In the genomic region with DNA sequence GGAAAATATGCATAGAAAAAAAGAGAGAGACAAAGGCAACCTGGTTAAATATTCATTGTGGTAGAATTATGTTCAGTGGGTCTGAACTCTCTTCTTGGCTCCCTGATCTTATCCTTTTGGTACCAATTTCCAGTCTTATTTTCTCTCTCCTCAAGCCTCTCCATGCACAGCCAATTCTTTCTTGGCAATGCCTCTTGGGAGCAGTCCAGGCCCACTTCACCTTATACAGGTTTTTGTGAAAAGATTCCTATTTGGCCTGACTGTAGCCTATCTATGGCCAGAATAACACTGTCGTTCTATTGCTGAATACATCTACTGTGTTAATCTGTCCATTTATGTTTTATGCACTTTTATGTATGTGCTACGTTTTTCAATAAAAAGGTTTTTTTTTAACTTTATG, we compare ENCODE assay signal across 24 cellular contexts. TPM values are rescaled to one million over a fixed set of nuclear protein-coding genes. Genes with fewer than 3 reads are reported as not detected.
DNase-seq lines count a peak whose midpoint lies in the region; ATAC-seq and TF ChIP-seq lines count a peak whose summit lies in the region.
"Had no signal": no experiment of that assay in that cellular context is flagged by ENCODE, and none has a peak within 500 bp of the region (broad histone marks: within the 10 kb centered on the region; RNA-seq: fewer than 3 reads in every experiment).

No MANE protein-coding gene starts in this region.

- H3K36me3 ChIP-seq in HEK293 (ENCODE audit: control insufficient read depth in 2 of 2, insufficient read depth in 1 of 2, low read length in 2 of 2) (no peaks in the 10 kb centered on the region), suprapubic skin (no peaks in the 10 kb centered on the region)
- H3K36me3 ChIP-seq: BLaER1 treated with 17β-estradiol and CSF1 and Interleukin-3, amounts not matched to agents 10 nM and 100 nM; SJCRH30 had no signal

- H3K27ac ChIP-seq in HEK293 (ENCODE audit: extremely low read depth, low read depth, low read length) (no peak overlapping the region), temporal lobe (ENCODE audit: low read depth, low read length) (peak overlapping the region; percentile 17), suprapubic skin (no peak overlapping the region)
- H3K27ac ChIP-seq: A549; BLaER1 treated with 17β-estradiol and CSF1 and Interleukin-3, amounts not matched to agents 10 nM and 100 nM; PC-9; SJCRH30 had no signal

- H3K9me3 ChIP-seq in HEK293 (ENCODE audit: control insufficient read depth, insufficient read depth, low read depth, low read length) (no peaks in the 10 kb centered on the region), suprapubic skin (no peaks in the 10 kb centered on the region)
- H3K9me3 ChIP-seq: A549; BLaER1 treated with 17β-estradiol and CSF1 and Interleukin-3, amounts not matched to agents 10 nM and 100 nM; SJCRH30 had no signal

- ATAC-seq in HG03175 (IDR thresholded peaks at IDR 0.05; ENCODE audit: unreplicated experiment): no peak
- ATAC-seq: A549, Right ventricle myocardium inferior, SK-N-SH treated with all-trans-retinoic acid at 6 μM for 48 hours had no signal

- H3K4me1 ChIP-seq in HEK293 (ENCODE audit: control insufficient read depth, insufficient read depth, low read length): no peaks in the 10 kb centered on the region; the same call in 1 of the 2 replicates
- peaks cover 16% of the 10 kb centered on the region for H3K4me1 ChIP-seq in suprapubic skin
- H3K4me1 ChIP-seq: SJCRH30 had no signal

- no peak for TF ChIP-seq POLR2A in suprapubic skin (IDR thresholded peaks at IDR 0.05)

- H3K4me3 ChIP-seq in HEK293 (ENCODE audit: low read depth, low read length) (no peak overlapping the region), suprapubic skin (no peak overlapping the region)
- H3K4me3 ChIP-seq: A549; BLaER1 treated with 17β-estradiol and CSF1 and Interleukin-3, amounts not matched to agents 10 nM and 100 nM; PC-9; SJCRH30 had no signal

- TF ChIP-seq EP300 in suprapubic skin (IDR thresholded peaks at IDR 0.05): no peak

- H3K27me3 ChIP-seq in suprapubic skin: peaks cover 10% of the 10 kb centered on the region

- DNase-seq in NCI-H2196 (lab: John Stamatoyannopoulos, UW; ENCODE audit: unreplicated experiment): peak; percentile 1
- DNase-seq in NCI-H2196 treated with DMSO at 0.1 percent for 48 hours (lab: John Stamatoyannopoulos, UW; ENCODE audit: unreplicated experiment): no peak
- DNase-seq in cerebellar cortex (ENCODE audit: low spot score): peak; percentile 65
- DNase-seq in suprapubic skin (ENCODE audit: low spot score in 2 of 2): no peak
- DNase-seq: AML-193; CD4-positive, alpha-beta memory T cell; COR-L47; HCEC 1CT; Karpas-422; NCI-H2081; NCI-H446; NCI-H524 treated with DMSO at 0.1 percent for 48 hours; NCI-H774; PC-9; SJCRH30; T-helper 2 cell had no signal

- no peak for TF ChIP-seq CTCF in HEK293 (tag by site-specific recombination; IDR thresholded peaks at IDR 0.05)
- no peak for TF ChIP-seq CTCF in suprapubic skin (IDR thresholded peaks at IDR 0.05)

- CTCF ChIA-PET in HEK293 (lab: Yijun Ruan, JAX): interaction anchor here (0.7 kb wide), 1 partner anchor 156 kb away, joined by 3 read pairs; no protein-coding TSS in a partner anchor

- POLR2A ChIA-PET in HEK293 (lab: Yijun Ruan, JAX): no interaction called here

- WGBS in suprapubic skin: 73% methylated on average over 2 of the region's 2 CpGs

TF ChIP-seq in HEK293, 187 proteins besides CTCF, POLR2A, EP300 and RAD21:
- TF ChIP-seq, protein P1, sequence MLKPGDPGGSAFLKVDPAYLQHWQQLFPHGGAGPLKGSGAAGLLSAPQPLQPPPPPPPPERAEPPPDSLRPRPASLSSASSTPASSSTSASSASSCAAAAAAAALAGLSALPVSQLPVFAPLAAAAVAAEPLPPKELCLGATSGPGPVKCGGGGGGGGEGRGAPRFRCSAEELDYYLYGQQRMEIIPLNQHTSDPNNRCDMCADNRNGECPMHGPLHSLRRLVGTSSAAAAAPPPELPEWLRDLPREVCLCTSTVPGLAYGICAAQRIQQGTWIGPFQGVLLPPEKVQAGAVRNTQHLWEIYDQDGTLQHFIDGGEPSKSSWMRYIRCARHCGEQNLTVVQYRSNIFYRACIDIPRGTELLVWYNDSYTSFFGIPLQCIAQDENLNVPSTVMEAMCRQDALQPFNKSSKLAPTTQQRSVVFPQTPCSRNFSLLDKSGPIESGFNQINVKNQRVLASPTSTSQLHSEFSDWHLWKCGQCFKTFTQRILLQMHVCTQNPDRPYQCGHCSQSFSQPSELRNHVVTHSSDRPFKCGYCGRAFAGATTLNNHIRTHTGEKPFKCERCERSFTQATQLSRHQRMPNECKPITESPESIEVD (tag by site-specific recombination; IDR thresholded peaks at IDR 0.05): peak; percentile 69; the same call in 1 of the 2 replicates
- no peak for TF ChIP-seq ZNF324 (tag by site-specific recombination; IDR thresholded peaks at IDR 0.05)

RNA-seq across cellular contexts. Expression of a gene that starts 2.7 kb away (rescaled TPM):
- total RNA-seq in temporal lobe (3.9 TPM), suprapubic skin (10 to 100 TPM; 16.6 to 57.6 (median 40.4) TPM)
- total RNA-seq: CD4-positive, alpha-beta memory T cell; RPMI7951 had no signal

Comparison
In these comparisons a context has a peak if more than half of its experiments do, and no peak if none do; other contexts are left out.
1. DNase-seq: peak in NCI-H2196 (single experiment) and cerebellar cortex (single experiment); none in NCI-H2196 treated with DMSO at 0.1 percent for 48 hours (single experiment) and suprapubic skin (0 of 2).